ENCODE assay signal across 10 cellular contexts in genomic region chr19:34310494-34310981, GRCh38. TPM values are rescaled to one million over a fixed set of nuclear protein-coding genes. Genes with fewer than 3 reads are reported as not detected.
DNase-seq lines count a peak whose midpoint lies in the region; ATAC-seq and TF ChIP-seq lines count a peak whose summit lies in the region.
"Had no signal": no experiment of that assay in that cellular context is flagged by ENCODE, and none has a peak within 500 bp of the region (broad histone marks: within the 10 kb centered on the region; RNA-seq: fewer than 3 reads in every experiment).

No MANE protein-coding gene starts in this region.

- H3K4me1 Mint-ChIP-seq in activated naive CD4-positive, alpha-beta T cell treated with anti-CD3 and anti-CD28 coated beads for 36 hours (ENCODE audit: low read depth) = peaks cover 59% of the 10 kb centered on the region
- H3K4me1 Mint-ChIP-seq in CD14-positive monocyte = peaks cover 7% of the 10 kb centered on the region

- peak overlapping the region; percentile 32 for H3K4me3 Mint-ChIP-seq in activated naive CD4-positive, alpha-beta T cell treated with anti-CD3 and anti-CD28 coated beads for 36 hours
- no peak overlapping the region for H3K4me3 Mint-ChIP-seq in CD14-positive monocyte

- no peak overlapping the region for H3K4me3 ChIP-seq in esophagus squamous epithelium
- H3K4me3 ChIP-seq in suprapubic skin = no peak overlapping the region
- H3K4me3 ChIP-seq: adrenal gland had no signal

- TF ChIP-seq POLR2A in esophagus squamous epithelium (IDR thresholded peaks at IDR 0.05) (no peak), suprapubic skin (IDR thresholded peaks at IDR 0.05) (no peak)

- H3K27me3 ChIP-seq in esophagus squamous epithelium = no peaks in the 10 kb centered on the region
- no peaks in the 10 kb centered on the region for H3K27me3 ChIP-seq in suprapubic skin
- H3K27me3 ChIP-seq: adrenal gland had no signal

- DNase-seq in activated naive CD4-positive, alpha-beta T cell treated with anti-CD3 and anti-CD28 coated beads for 36 hours = no peak
- DNase-seq in activated naive CD4-positive, alpha-beta T cell treated with anti-CD3 and anti-CD28 coated beads, Interleukin-2, amount 50 U/mL, for 72 hours (ENCODE audit: low spot score in 2 of 2) = no peak
- DNase-seq in NCI-H510A treated with DMSO at 0.1 percent for 48 hours (lab: John Stamatoyannopoulos, UW) (peak; percentile 95), esophagus squamous epithelium (lab: John Stamatoyannopoulos, UW) (no peak), suprapubic skin (ENCODE audit: low spot score in 2 of 2) (no peak), CD14-positive monocyte (ENCODE audit: low spot score) (no peak)

- peaks cover 5 to 73% (median 20%) of the 10 kb centered on the region in 3 donors for H3K4me1 ChIP-seq in esophagus squamous epithelium
- H3K4me1 ChIP-seq in suprapubic skin = peaks cover 59% of the 10 kb centered on the region

- H3K36me3 Mint-ChIP-seq in activated naive CD4-positive, alpha-beta T cell treated with anti-CD3 and anti-CD28 coated beads for 36 hours (ENCODE audit: low read depth) = peaks cover 4% of the 10 kb centered on the region
- peaks cover 0 to 8% of the 10 kb centered on the region in 2 donors for H3K36me3 Mint-ChIP-seq in activated naive CD4-positive, alpha-beta T cell treated with anti-CD3 and anti-CD28 coated beads, Interleukin-2, amount 50 U/mL, for 72 hours
- peaks cover 0 to 3% of the 10 kb centered on the region in 2 donors for H3K36me3 Mint-ChIP-seq in CD14-positive monocyte

- H3K27me3 Mint-ChIP-seq in activated naive CD4-positive, alpha-beta T cell treated with anti-CD3 and anti-CD28 coated beads for 36 hours (ENCODE audit: low read depth) = no peaks in the 10 kb centered on the region
- H3K27me3 Mint-ChIP-seq in CD14-positive monocyte (ENCODE audit: low read depth in 3 of 3) = peaks cover 5 to 12% (median 7%) of the 10 kb centered on the region in 3 donors

- no peak for ATAC-seq in activated naive CD4-positive, alpha-beta T cell treated with anti-CD3 and anti-CD28 coated beads, Interleukin-2, amount 50 U/mL, for 72 hours
- no peak for ATAC-seq in HG03565 (IDR thresholded peaks at IDR 0.05; ENCODE audit: unreplicated experiment)
- no peak for ATAC-seq in GM18867 (IDR thresholded peaks at IDR 0.05; ENCODE audit: unreplicated experiment)

- H3K27ac Mint-ChIP-seq in activated naive CD4-positive, alpha-beta T cell treated with anti-CD3 and anti-CD28 coated beads for 36 hours = peak overlapping the region; percentile 77
- peak overlapping the region in 1 of 2 donors; percentile 70 for H3K27ac Mint-ChIP-seq in activated naive CD4-positive, alpha-beta T cell treated with anti-CD3 and anti-CD28 coated beads, Interleukin-2, amount 50 U/mL, for 72 hours
- H3K27ac Mint-ChIP-seq in CD14-positive monocyte = peak overlapping the region in 2 of 7 donors; percentile 2 to 50

- H3K9me3 ChIP-seq in esophagus squamous epithelium (no peaks in the 10 kb centered on the region), suprapubic skin (no peaks in the 10 kb centered on the region)
- H3K9me3 ChIP-seq: adrenal gland had no signal

- TF ChIP-seq CTCF in esophagus squamous epithelium (IDR thresholded peaks at IDR 0.05) (no peak), suprapubic skin (IDR thresholded peaks at IDR 0.05) (no peak), CD14-positive monocyte (IDR thresholded peaks at IDR 0.05) (no peak)

- no peak for TF ChIP-seq EP300 in suprapubic skin (IDR thresholded peaks at IDR 0.05)

- H3K36me3 ChIP-seq in esophagus squamous epithelium (no peaks in the 10 kb centered on the region), suprapubic skin (no peaks in the 10 kb centered on the region)
- H3K36me3 ChIP-seq: adrenal gland had no signal

- H3K27ac ChIP-seq in esophagus squamous epithelium = peak overlapping the region; percentile 43 to 76 (median 69)
- H3K27ac ChIP-seq in suprapubic skin = peak overlapping the region; percentile 80
- H3K27ac ChIP-seq: HL-60 had no signal

- no peaks in the 10 kb centered on the region for H3K9me3 Mint-ChIP-seq in activated naive CD4-positive, alpha-beta T cell treated with anti-CD3 and anti-CD28 coated beads for 36 hours
- H3K9me3 Mint-ChIP-seq in activated naive CD4-positive, alpha-beta T cell treated with anti-CD3 and anti-CD28 coated beads, Interleukin-2, amount 50 U/mL, for 72 hours = no peaks in the 10 kb centered on the region
- peaks cover 0 to 3% (median 0%) of the 10 kb centered on the region in 7 donors for H3K9me3 Mint-ChIP-seq in CD14-positive monocyte

- CTCF ChIA-PET in activated naive CD4-positive, alpha-beta T cell treated with anti-CD3 and anti-CD28 coated beads for 36 hours (lab: Charles Lee) = no interaction called here

- 34 to 44% methylated on average over 4 to 6 of the region's 6 CpGs for WGBS in esophagus squamous epithelium, 2 donors
- WGBS in suprapubic skin = 64% methylated on average over 6 of the region's 6 CpGs

- intact Hi-C loops in activated naive CD4-positive, alpha-beta T cell treated with anti-CD3 and anti-CD28 coated beads for 36 hours (cut with micrococcal nuclease) = no loop called here
- intact Hi-C loops in esophagus squamous epithelium (cut with DNase I) (no loop called here), CD14-positive monocyte (cut with micrococcal nuclease) (no loop called here)

RNA-seq across cellular contexts. Expression of gene GPI, which starts 54.5 kb away (rescaled TPM):
- total RNA-seq in activated naive CD4-positive, alpha-beta T cell treated with anti-CD3 and anti-CD28 coated beads for 36 hours = 100 to 1,000 TPM; 542 to 553 TPM
- 100 to 1,000 TPM; 359 to 904 TPM for total RNA-seq in activated naive CD4-positive, alpha-beta T cell treated with anti-CD3 and anti-CD28 coated beads, Interleukin-2, amount 50 U/mL, for 72 hours
- 100 to 1,000 TPM in 3 of 4 donors, 10 to 100 TPM in 1; 99.9 to 336 (median 265) TPM for total RNA-seq in esophagus squamous epithelium
- 100 to 1,000 TPM in 3 of 4 donors, 10 to 100 TPM in 1; 75.8 to 219 (median 180) TPM for total RNA-seq in suprapubic skin
- polyA plus RNA-seq in CD14-positive monocyte = 100 to 1,000 TPM in 1 of 2 donors, 10 to 100 TPM in 1; 81.2 to 107 TPM

RNA-seq across cellular contexts. Expression of gene GARRE1, which starts 56.2 kb away (rescaled TPM):
- 10 to 100 TPM; 13.2 to 16.2 TPM for total RNA-seq in activated naive CD4-positive, alpha-beta T cell treated with anti-CD3 and anti-CD28 coated beads for 36 hours
- 10 to 100 TPM; 11.7 to 15.0 TPM for total RNA-seq in activated naive CD4-positive, alpha-beta T cell treated with anti-CD3 and anti-CD28 coated beads, Interleukin-2, amount 50 U/mL, for 72 hours
- 10 to 100 TPM in 1 of 4 donors, 1 to 10 TPM in 3; 8.5 to 13.7 (median 9.2) TPM for total RNA-seq in esophagus squamous epithelium
- 10 to 100 TPM; 24.3 to 37.3 (median 31.0) TPM for total RNA-seq in suprapubic skin
- polyA plus RNA-seq in CD14-positive monocyte = 1 to 10 TPM; 1.1 to 2.1 TPM
